10 cellular contexts compared by ENCODE assay signal in genomic region chr16:27244363-27244755, GRCh38. TPM values are rescaled to one million over a fixed set of nuclear protein-coding genes. Genes with fewer than 3 reads are reported as not detected.
DNase-seq lines count a peak whose midpoint lies in the region; ATAC-seq, FAIRE-seq and TF ChIP-seq lines count a peak whose summit lies in the region.
"Had no signal": no experiment of that assay in that cellular context is flagged by ENCODE, and none has a peak within 500 bp of the region (broad histone marks: within the 10 kb centered on the region; RNA-seq: fewer than 3 reads in every experiment).

No MANE protein-coding gene starts in this region.

- POLR2A ChIA-PET in HepG2 (lab: Yijun Ruan, JAX): interaction anchor here (1.5 kb wide), 1 partner anchor 41 kb away, joined by 8 read pairs; the partner anchor contains the start of gene KDM8
- POLR2A ChIA-PET in PC-9 (lab: Charles Lee; ENCODE audit: unreplicated experiment): interaction anchor here (0.6 kb wide), 1 partner anchor 72 kb away, joined by 3 read pairs; no protein-coding TSS in a partner anchor

- H3K27me3 ChIP-seq in liver (ENCODE audit: control insufficient read depth in 4 of 4, insufficient read depth in 4 of 4, low read length in 3 of 4) (no peaks in the 10 kb centered on the region), HepG2 (ENCODE audit: control insufficient read depth in 1 of 2, insufficient read depth in 2 of 2, low read length in 2 of 2) (no peaks in the 10 kb centered on the region), dorsolateral prefrontal cortex (no peaks in the 10 kb centered on the region), parathyroid adenoma (ENCODE audit: control insufficient read depth, insufficient read depth, low read length) (no peaks in the 10 kb centered on the region), aorta (ENCODE audit: control insufficient read depth in 1 of 2, insufficient read depth in 2 of 2, low read length in 1 of 2) (no peaks in the 10 kb centered on the region), PC-9 (ENCODE audit: insufficient read depth, low read depth) (no peaks in the 10 kb centered on the region)

- H3K4me3 ChIP-seq in liver (ENCODE audit: low read depth in 1 of 3, low read length in 3 of 3) (no peak overlapping the region), HepG2 (replicated peaks in 1 of 3; ENCODE audit: insufficient read depth in 1 of 3, low read depth in 2 of 3, low read length in 3 of 3) (no peak overlapping the region), dorsolateral prefrontal cortex (no peak overlapping the region), parathyroid adenoma (ENCODE audit: low read depth, low read length) (no peak overlapping the region), aorta (ENCODE audit: low read length in 2 of 2) (no peak overlapping the region), PC-9 (no peak overlapping the region)

- no peak for DNase-seq in HepG2 (ENCODE audit: low spot score)
- peak in 1 of 10 donors; percentile 14 for DNase-seq in dorsolateral prefrontal cortex
- no peak for DNase-seq in aorta
- DNase-seq in NCI-H345 treated with DMSO at 0.1 percent for 48 hours (lab: John Stamatoyannopoulos, UW; ENCODE audit: unreplicated experiment): no peak
- DNase-seq in superior temporal gyrus (ENCODE audit: extremely low spot score): no peak
- DNase-seq in PC-9: no peak
- DNase-seq: nucleus accumbens, SHP77 treated with DMSO at 0.1 percent for 48 hours had no signal

- ATAC-seq in HepG2: no peak
- ATAC-seq in aorta (ENCODE audit: low FRiP score): no peak

- CTCF ChIA-PET in HepG2 (lab: Yijun Ruan, JAX; ENCODE audit: low intra/inter-chr PET ratio, low total read pairs): no interaction called here
- CTCF ChIA-PET in PC-9 (lab: Charles Lee): interaction anchor here (1.8 kb wide), 1 partner anchor 10 kb away, joined by 5 read pairs; no protein-coding TSS in a partner anchor

- BruUV-seq in HepG2 (replicated peaks; lab: Mats Ljungman, UMichigan): no TSS peak
- BruUV-seq in PC-9 (replicated peaks; lab: Mats Ljungman, UMichigan): no TSS peak

- peaks cover 0 to 11% (median 2%) of the 10 kb centered on the region in 4 donors for H3K4me1 ChIP-seq in liver (ENCODE audit: control insufficient read depth in 4 of 4, insufficient read depth in 4 of 4, low read length in 3 of 4)
- H3K4me1 ChIP-seq in HepG2 (ENCODE audit: insufficient read depth, low read length): peaks cover 21% of the 10 kb centered on the region
- peaks cover 22% of the 10 kb centered on the region for H3K4me1 ChIP-seq in parathyroid adenoma
- H3K4me1 ChIP-seq in aorta (ENCODE audit: control insufficient read depth in 1 of 2, insufficient read depth in 2 of 2, low read length in 2 of 2): peaks cover 7 to 10% of the 10 kb centered on the region in 2 donors
- peaks cover 33% of the 10 kb centered on the region for H3K4me1 ChIP-seq in PC-9 (replicated peaks; ENCODE audit: insufficient read depth)

- H2AFZ ChIP-seq in HepG2 (ENCODE audit: low read length) (no peak overlapping the region), parathyroid adenoma (no peak overlapping the region), PC-9 (no peak overlapping the region)

- TF ChIP-seq CTCF in liver (IDR thresholded peaks at IDR 0.05; ENCODE audit: low read depth, low read length, missing input control) (no peak), HepG2 (CRISPR knock-in tag; IDR thresholded peaks at IDR 0.05) (no peak), dorsolateral prefrontal cortex (IDR thresholded peaks at IDR 0.05 in 54 of 56, conservative IDR thresholded peaks at IDR 0.05 in 2 of 56; ENCODE audit: low read depth in 1 of 56, partially characterized antibody in 56 of 56) (no peak), parathyroid adenoma (IDR thresholded peaks at IDR 0.05) (no peak), PC-9 (conservative IDR thresholded peaks at IDR 0.05) (no peak)

- H3K4me2 ChIP-seq in HepG2 (ENCODE audit: low read depth, low read length) (no peak overlapping the region), parathyroid adenoma (ENCODE audit: low read length) (no peak overlapping the region), PC-9 (no peak overlapping the region)

- intact Hi-C loops in HepG2 (cut with micrococcal nuclease; ENCODE audit: unreplicated experiment): no loop called here
- intact Hi-C loops in dorsolateral prefrontal cortex (cut with DNase I): no loop called here
- intact Hi-C loops in aorta (cut with DNase I): loop anchor here (5.0 kb wide), 2 partner anchors 68 to 73 kb away; partner anchors contain the start of gene IL4R (in 1 of the 2)
- intact Hi-C loops in PC-9 (cut with micrococcal nuclease; ENCODE audit: unreplicated experiment): no loop called here

- TF ChIP-seq RAD21 in liver (IDR thresholded peaks at IDR 0.05) (no peak), HepG2 (CRISPR knock-in tag; IDR thresholded peaks at IDR 0.05) (no peak)

- H3K27ac ChIP-seq in liver (ENCODE audit: low read depth in 1 of 2, low read length in 2 of 2): peak overlapping the region; percentile 58 to 76
- H3K27ac ChIP-seq in HepG2 (ENCODE audit: extremely low read length, insufficient read depth, low read length): no peak overlapping the region
- H3K27ac ChIP-seq in dorsolateral prefrontal cortex: peak overlapping the region in 37 of 59 donors; percentile 1 to 86 (median 71)
- H3K27ac ChIP-seq in parathyroid adenoma: peak overlapping the region; percentile 38
- peak overlapping the region; percentile 4 to 78 for H3K27ac ChIP-seq in aorta (ENCODE audit: low read depth in 1 of 2, low read length in 2 of 2)
- H3K27ac ChIP-seq in PC-9: no peak overlapping the region

- WGBS in liver: 93% methylated on average over 7 of the region's 7 CpGs
- 97% methylated on average over 7 of the region's 7 CpGs for WGBS in HepG2 (ENCODE audit: low lambda C conversion rate)
- 92 to 96% methylated on average over 7 of the region's 7 CpGs for WGBS in aorta, 2 donors

- no peak for TF ChIP-seq POLR2A in HepG2 (IDR thresholded peaks at IDR 0.05; ENCODE audit: insufficient read depth in 1 of 2, low read depth in 2 of 2, low read length in 2 of 2)

- no peak for FAIRE-seq in HepG2 (lab: Jason Lieb, UNC)

- H3K79me2 ChIP-seq in HepG2 (ENCODE audit: insufficient read depth, low read length) (peaks cover 4% of the 10 kb centered on the region), parathyroid adenoma (peaks cover 16% of the 10 kb centered on the region), PC-9 (ENCODE audit: low read depth) (peaks cover 24% of the 10 kb centered on the region)

- H3K9me3 ChIP-seq in liver (ENCODE audit: control insufficient read depth in 4 of 4, low read length in 3 of 4) (no peaks in the 10 kb centered on the region), HepG2 (ENCODE audit: low read length) (no peaks in the 10 kb centered on the region), parathyroid adenoma (ENCODE audit: control insufficient read depth, low read length) (no peaks in the 10 kb centered on the region), aorta (ENCODE audit: control insufficient read depth, low read length) (no peaks in the 10 kb centered on the region), PC-9 (ENCODE audit: insufficient read depth, low read depth) (no peaks in the 10 kb centered on the region)

- H3K36me3 ChIP-seq in liver (ENCODE audit: control insufficient read depth in 4 of 4, insufficient read depth in 3 of 4, low read depth in 1 of 4, low read length in 3 of 4) (peaks cover 0 to 2% (median 0%) of the 10 kb centered on the region in 4 donors), HepG2 (replicated peaks in 1 of 2; ENCODE audit: control insufficient read depth in 1 of 2, insufficient read depth in 2 of 2, low read length in 2 of 2) (peaks cover 1 to 16% of the 10 kb centered on the region in 2 experiments; a peak in 4 of 5 replicates), parathyroid adenoma (ENCODE audit: control insufficient read depth, insufficient read depth, low read length) (no peaks in the 10 kb centered on the region), aorta (ENCODE audit: control insufficient read depth in 1 of 2, insufficient read depth in 2 of 2, low read length in 1 of 2) (no peaks in the 10 kb centered on the region), PC-9 (ENCODE audit: low read depth) (no peaks in the 10 kb centered on the region)

- H3K9me2 ChIP-seq in PC-9 (ENCODE audit: insufficient read depth): no peaks in the 10 kb centered on the region

- H4K20me1 ChIP-seq in HepG2 (ENCODE audit: insufficient read depth, low read length) (no peaks in the 10 kb centered on the region), PC-9 (ENCODE audit: insufficient read depth) (no peaks in the 10 kb centered on the region)

- TF ChIP-seq EP300 in HepG2 (IDR thresholded peaks at IDR 0.05; ENCODE audit: low read depth in 2 of 2, low read length in 2 of 2) (no peak), HepG2 (CRISPR knock-in tag; IDR thresholded peaks at IDR 0.05; ENCODE audit: borderline replicate concordance) (no peak)

- H3K9ac ChIP-seq in liver (ENCODE audit: low read depth in 1 of 2, low read length in 2 of 2): no peak overlapping the region
- no peak overlapping the region for H3K9ac ChIP-seq in HepG2 (ENCODE audit: insufficient read depth, low read depth, low read length)
- H3K9ac ChIP-seq in parathyroid adenoma: no peak overlapping the region

- in situ Hi-C loops in HepG2 (cut with HindIII; ENCODE audit: extremely low pct_ligation_motif_present, low pct_unique_long_range_greater_than_20kb): no loop called here

- peaks cover 12% of the 10 kb centered on the region for H3F3A ChIP-seq in PC-9 (ENCODE audit: insufficient read depth, low read depth)

RNA-seq across cellular contexts. Expression of gene NSMCE1, which starts 24.2 kb away (rescaled TPM):
- total RNA-seq in liver (10 to 100 TPM; 16.5 to 16.6 TPM), HepG2 (2016; rRNA removed; fragmentation: Illumina TruSeq; extraction: Trizol) (52.9 and 53.2 TPM in 2 replicates), dorsolateral prefrontal cortex (10 to 100 TPM; 22.8 to 53.0 (median 35.7) TPM), aorta (10 to 100 TPM; 34.6 to 39.1 TPM), PC-9 (2021) (114 and 121 TPM in 2 replicates)
- polyA plus RNA-seq in liver (10 to 100 TPM; 26.9 to 39.0 TPM), HepG2 (2011; rRNA removed) (42.7 and 43.5 TPM in 2 replicates), aorta (10 to 100 TPM; 71.0 to 74.2 TPM)
- 17.2 and 19.5 TPM in 2 replicates for total RNA-seq in HepG2 (2016; cell fraction: cytosol; rRNA removed; fragmentation: Illumina TruSeq; extraction: Trizol; ENCODE audit: low read depth)
- total RNA-seq in HepG2 (2016; cell fraction: insoluble cytoplasmic fraction; rRNA removed; fragmentation: Illumina TruSeq; extraction: Trizol): 55.4 and 56.5 TPM in 2 replicates
- total RNA-seq in HepG2 (2016; cell fraction: membrane; rRNA removed; fragmentation: Illumina TruSeq; extraction: Trizol): 25.5 and 27.7 TPM in 2 replicates
- 28.0 and 30.5 TPM in 2 replicates for total RNA-seq in HepG2 (2016; cell fraction: nucleus; rRNA removed; fragmentation: Illumina TruSeq; extraction: Trizol)
- polyA plus RNA-seq in HepG2 (2011; cell fraction: cytosol; rRNA removed): 43.3 and 48.1 TPM in 2 replicates
- polyA plus RNA-seq in HepG2 (2011; cell fraction: nucleus; rRNA removed): 9.6 and 20.1 TPM in 2 replicates
- 63.6 and 69.8 TPM in 2 replicates for polyA plus RNA-seq in HepG2 (2012)
- 16.5 and 23.5 TPM in 2 replicates for polyA plus RNA-seq in HepG2 (2016; cell fraction: cytosol; fragmentation: Illumina TruSeq; extraction: Trizol; ENCODE audit: low read depth)
- 55.4 and 59.8 TPM in 2 replicates for polyA plus RNA-seq in HepG2 (2016; cell fraction: insoluble cytoplasmic fraction; fragmentation: Illumina TruSeq; extraction: Trizol; ENCODE audit: low read depth)
- 23.1 and 25.4 TPM in 2 replicates for polyA plus RNA-seq in HepG2 (2016; cell fraction: membrane; fragmentation: Illumina TruSeq; extraction: Trizol; ENCODE audit: low read depth)
- polyA plus RNA-seq in HepG2 (2016; cell fraction: nucleus; fragmentation: Illumina TruSeq; extraction: Trizol; ENCODE audit: insufficient read depth, low read depth): 58.1 and 59.0 TPM in 2 replicates
- polyA minus RNA-seq in HepG2 (2011; rRNA and poly(A)+ RNA removed; ENCODE audit: low replicate concordance): 68.2 and 105 TPM in 2 replicates
- polyA minus RNA-seq in HepG2 (2011; cell fraction: cytosol; rRNA and poly(A)+ RNA removed): 19.2 and 19.6 TPM in 2 replicates
- 12.1 and 29.7 TPM in 2 replicates for polyA minus RNA-seq in HepG2 (2011; cell fraction: nucleus; rRNA and poly(A)+ RNA removed)

RNA-seq across cellular contexts. Expression of gene KDM8, which starts 41.0 kb away (rescaled TPM):
- total RNA-seq in liver (100 to 1,000 TPM in 1 of 2 donors, 1 to 10 TPM in 1; 4.6 to 198 TPM), HepG2 (2016; rRNA removed; fragmentation: Illumina TruSeq; extraction: Trizol) (5.2 and 8.6 TPM in 2 replicates), dorsolateral prefrontal cortex (10 to 100 TPM in 117 of 120 experiments, 1 to 10 TPM in 3; 8.7 to 25.5 (median 15.1) TPM), aorta (1 to 10 TPM; 4.3 to 5.6 TPM), PC-9 (2021) (5.1 and 7.2 TPM in 2 replicates)
- polyA plus RNA-seq in liver (10 to 100 TPM; 96.7 to 98.7 TPM), HepG2 (2011; rRNA removed) (3.3 and 4.0 TPM in 2 replicates), aorta (1 to 10 TPM; 7.0 to 7.4 TPM)
- 4.8 and 8.6 TPM in 2 replicates for total RNA-seq in HepG2 (2016; cell fraction: cytosol; rRNA removed; fragmentation: Illumina TruSeq; extraction: Trizol; ENCODE audit: low read depth)
- total RNA-seq in HepG2 (2016; cell fraction: insoluble cytoplasmic fraction; rRNA removed; fragmentation: Illumina TruSeq; extraction: Trizol): 6.8 and 8.9 TPM in 2 replicates
- 5.4 and 6.5 TPM in 2 replicates for total RNA-seq in HepG2 (2016; cell fraction: membrane; rRNA removed; fragmentation: Illumina TruSeq; extraction: Trizol)
- 10.5 and 11.8 TPM in 2 replicates for total RNA-seq in HepG2 (2016; cell fraction: nucleus; rRNA removed; fragmentation: Illumina TruSeq; extraction: Trizol)
- polyA plus RNA-seq in HepG2 (2011; cell fraction: cytosol; rRNA removed): 1.7 and 1.8 TPM in 2 replicates
- 18.0 and 23.0 TPM in 2 replicates for polyA plus RNA-seq in HepG2 (2011; cell fraction: nucleus; rRNA removed)
- 3.3 and 3.7 TPM in 2 replicates for polyA plus RNA-seq in HepG2 (2012)
- 1.4 and 2.0 TPM in 2 replicates for polyA plus RNA-seq in HepG2 (2016; cell fraction: cytosol; fragmentation: Illumina TruSeq; extraction: Trizol; ENCODE audit: low read depth)
- polyA plus RNA-seq in HepG2 (2016; cell fraction: insoluble cytoplasmic fraction; fragmentation: Illumina TruSeq; extraction: Trizol; ENCODE audit: low read depth): 8.2 and 9.2 TPM in 2 replicates
- polyA plus RNA-seq in HepG2 (2016; cell fraction: membrane; fragmentation: Illumina TruSeq; extraction: Trizol; ENCODE audit: low read depth): 2.7 and 2.8 TPM in 2 replicates
- polyA plus RNA-seq in HepG2 (2016; cell fraction: nucleus; fragmentation: Illumina TruSeq; extraction: Trizol; ENCODE audit: insufficient read depth, low read depth): 14.1 and 16.6 TPM in 2 replicates
- polyA minus RNA-seq in HepG2 (2011; rRNA and poly(A)+ RNA removed; ENCODE audit: low replicate concordance): 8.5 and 15.7 TPM in 2 replicates
- polyA minus RNA-seq in HepG2 (2011; cell fraction: cytosol; rRNA and poly(A)+ RNA removed): 1.7 and 2.4 TPM in 2 replicates
- 13.1 and 14.7 TPM in 2 replicates for polyA minus RNA-seq in HepG2 (2011; cell fraction: nucleus; rRNA and poly(A)+ RNA removed)

Comparison
In these comparisons a context has a peak if more than half of its experiments do, and no peak if none do; other contexts are left out.
1. H3K27ac ChIP-seq: peak in liver (2 of 2), dorsolateral prefrontal cortex (37 of 59), parathyroid adenoma (single experiment) and aorta (2 of 2); none in HepG2 (single experiment) and PC-9 (single experiment).
2. intact Hi-C loops: an anchor here in aorta (5.0 kb wide); none called in HepG2, dorsolateral prefrontal cortex and PC-9.